Comparison of ENCODE assay signal across 1 cellular context in the genomic region with DNA sequence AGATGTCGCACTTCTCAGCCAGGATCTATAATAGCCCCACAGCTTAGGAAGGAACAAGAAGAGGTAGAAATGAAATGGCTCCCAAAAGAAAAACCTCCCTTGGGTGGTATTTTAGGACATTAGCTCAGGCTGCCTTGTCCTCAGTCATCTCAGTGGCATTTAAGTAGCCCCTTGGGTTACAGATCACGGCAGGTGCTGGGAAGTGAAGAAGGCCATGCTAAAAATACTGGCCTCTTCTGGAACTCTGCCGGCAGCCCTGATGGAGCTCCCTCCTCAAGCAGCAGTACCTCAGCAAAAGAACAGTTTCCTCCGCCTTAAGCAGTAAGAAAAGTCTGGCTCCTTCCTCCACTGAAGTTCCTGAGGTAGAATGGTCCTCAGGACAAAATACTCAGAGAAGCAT.
TF ChIP-seq lines count a peak whose summit lies in the region.

No MANE protein-coding gene starts in this region.

TF ChIP-seq in GM23338, 12 proteins besides CTCF, POLR2A, EP300 and RAD21 (continued from another document):
- TF ChIP-seq ZNF462 (CRISPR knock-in tag; IDR thresholded peaks at IDR 0.05) = no peak
- TF ChIP-seq, protein P1, sequence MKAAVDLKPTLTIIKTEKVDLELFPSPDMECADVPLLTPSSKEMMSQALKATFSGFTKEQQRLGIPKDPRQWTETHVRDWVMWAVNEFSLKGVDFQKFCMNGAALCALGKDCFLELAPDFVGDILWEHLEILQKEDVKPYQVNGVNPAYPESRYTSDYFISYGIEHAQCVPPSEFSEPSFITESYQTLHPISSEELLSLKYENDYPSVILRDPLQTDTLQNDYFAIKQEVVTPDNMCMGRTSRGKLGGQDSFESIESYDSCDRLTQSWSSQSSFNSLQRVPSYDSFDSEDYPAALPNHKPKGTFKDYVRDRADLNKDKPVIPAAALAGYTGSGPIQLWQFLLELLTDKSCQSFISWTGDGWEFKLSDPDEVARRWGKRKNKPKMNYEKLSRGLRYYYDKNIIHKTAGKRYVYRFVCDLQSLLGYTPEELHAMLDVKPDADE (IDR thresholded peaks at IDR 0.05) = no peak
- no peak for TF ChIP-seq ZNF331 (CRISPR knock-in tag; IDR thresholded peaks at IDR 0.05; ENCODE audit: low read depth)
TF ChIP-seq in GM23338: peak in this region for 0.
